In the genomic region with DNA sequence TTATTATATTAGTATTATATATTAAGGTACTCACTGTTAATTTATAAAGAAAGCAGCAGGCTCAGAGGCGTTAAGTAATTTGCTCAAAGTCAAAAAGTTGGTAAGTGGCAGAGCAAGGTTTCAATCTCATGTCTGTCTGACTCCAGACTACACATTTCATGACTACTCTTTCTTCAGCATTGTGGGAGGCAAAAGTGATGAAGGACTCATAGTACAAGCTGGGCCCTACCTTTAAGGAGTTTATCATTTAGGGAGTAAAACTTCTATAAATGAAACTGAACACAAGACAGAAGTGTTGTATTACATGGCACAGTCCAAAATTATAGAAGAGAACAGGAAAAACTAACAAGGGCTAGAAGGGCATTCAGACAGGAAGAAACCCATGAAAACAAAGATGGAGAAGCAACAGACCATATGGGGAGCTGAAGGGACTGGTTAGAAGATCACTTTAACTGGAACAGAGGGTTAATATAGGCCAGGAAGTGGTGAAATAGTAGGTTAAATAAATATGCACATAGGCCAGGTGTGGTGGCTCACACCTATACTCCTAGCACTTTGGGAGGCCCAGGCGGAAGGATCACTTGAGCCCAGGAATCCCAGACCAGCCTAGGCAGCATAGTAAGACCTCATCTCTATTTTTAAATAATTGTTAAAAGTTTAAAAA, we compare ENCODE assay signal across 13 cellular contexts. TPM values are rescaled to one million over a fixed set of nuclear protein-coding genes. Genes with fewer than 3 reads are reported as not detected.
DNase-seq lines count a peak whose midpoint lies in the region; ATAC-seq and TF ChIP-seq lines count a peak whose summit lies in the region.
"Had no signal": no experiment of that assay in that cellular context is flagged by ENCODE, and none has a peak within 500 bp of the region (broad histone marks: within the 10 kb centered on the region; RNA-seq: fewer than 3 reads in every experiment).

No MANE protein-coding gene starts in this region.

- H3K36me3 ChIP-seq in psoas muscle (ENCODE audit: insufficient read depth in 1 of 2, low read depth in 1 of 2) = no peaks in the 10 kb centered on the region
- H3K36me3 ChIP-seq in aorta (ENCODE audit: control insufficient read depth in 1 of 2, insufficient read depth in 2 of 2, low read length in 1 of 2) = peaks cover 0 to 3% of the 10 kb centered on the region in 2 donors
- H3K36me3 ChIP-seq: breast epithelium, spleen had no signal

- H3K27me3 ChIP-seq in right cardiac atrium (ENCODE audit: control insufficient read depth, insufficient read depth) = no peaks in the 10 kb centered on the region
- H3K27me3 ChIP-seq in psoas muscle (ENCODE audit: insufficient read depth in 3 of 3, low read length in 2 of 3) = no peaks in the 10 kb centered on the region
- H3K27me3 ChIP-seq in aorta (ENCODE audit: control insufficient read depth in 1 of 2, insufficient read depth in 2 of 2, low read length in 1 of 2) = no peaks in the 10 kb centered on the region
- H3K27me3 ChIP-seq: breast epithelium had no signal

- no peak for ATAC-seq in right cardiac atrium
- ATAC-seq in left cardiac atrium = no peak
- no peak for ATAC-seq in psoas muscle
- no peak for ATAC-seq in aorta (ENCODE audit: low FRiP score)
- ATAC-seq in GM18873 (IDR thresholded peaks at IDR 0.05; ENCODE audit: low FRiP score, unreplicated experiment) = no peak
- no peak for ATAC-seq in GM21529 (IDR thresholded peaks at IDR 0.05; ENCODE audit: unreplicated experiment)
- ATAC-seq: CD8-positive, alpha-beta T cell had no signal

- H3K4me1 ChIP-seq in right cardiac atrium (ENCODE audit: control insufficient read depth, insufficient read depth, low read length) (peaks cover 19% of the 10 kb centered on the region), psoas muscle (peaks cover 89% of the 10 kb centered on the region), aorta (ENCODE audit: control insufficient read depth in 1 of 2, insufficient read depth in 2 of 2, low read length in 2 of 2) (peaks cover 15 to 29% of the 10 kb centered on the region in 2 donors)
- H3K4me1 ChIP-seq: breast epithelium had no signal

- H3K4me3 ChIP-seq in right cardiac atrium (ENCODE audit: low read length) (no peak overlapping the region), psoas muscle (peak overlapping the region; percentile 23), aorta (ENCODE audit: low read length in 2 of 2) (no peak overlapping the region)
- H3K4me3 ChIP-seq: breast epithelium, spleen had no signal

- intact Hi-C loops in right cardiac atrium (cut with DNase I) = no loop called here
- intact Hi-C loops in left cardiac atrium (cut with DNase I) = no loop called here
- intact Hi-C loops in psoas muscle (cut with DNase I) = no loop called here
- intact Hi-C loops in aorta (cut with DNase I) = no loop called here

- DNase-seq in right cardiac atrium = no peak
- no peak for DNase-seq in left cardiac atrium
- no peak for DNase-seq in psoas muscle
- DNase-seq in aorta = no peak
- DNase-seq in NCI-H748 treated with DMSO at 0.1 percent for 48 hours (lab: John Stamatoyannopoulos, UW) = no peak
- DNase-seq: CD8-positive, alpha-beta T cell; HCEC 1CT; spleen; SW 1271 had no signal

- H3K27ac ChIP-seq in right cardiac atrium (ENCODE audit: low read length) (peak overlapping the region; percentile 72), cingulate gyrus (ENCODE audit: low read depth, low read length) (peak overlapping the region; percentile 83), psoas muscle (peak overlapping the region; percentile 97), aorta (ENCODE audit: low read depth in 1 of 2, low read length in 2 of 2) (peak overlapping the region; percentile 89 to 95)

- no peak for TF ChIP-seq CTCF in psoas muscle (IDR thresholded peaks at IDR 0.05)

- H3K9me3 ChIP-seq in right cardiac atrium (ENCODE audit: control insufficient read depth, low read length) (no peaks in the 10 kb centered on the region), psoas muscle (no peaks in the 10 kb centered on the region), aorta (ENCODE audit: control insufficient read depth, low read length) (no peaks in the 10 kb centered on the region)
- H3K9me3 ChIP-seq: breast epithelium, spleen had no signal

- 95% methylated on average over 2 of the region's 2 CpGs for WGBS in right cardiac atrium
- WGBS in psoas muscle, 3 donors = 83 to 96% (median 95%) methylated on average over 2 of the region's 2 CpGs
- 87% methylated on average over 2 of the region's 2 CpGs for WGBS in aorta, 2 donors

RNA-seq across cellular contexts. Expression of a gene that starts 11.5 kb away (rescaled TPM):
- 100 to 1,000 TPM; 119 to 170 (median 138) TPM for total RNA-seq in right cardiac atrium
- polyA plus RNA-seq in right cardiac atrium = 57.6 TPM
- 100 to 1,000 TPM; 139 to 157 TPM for total RNA-seq in left cardiac atrium
- 100 to 1,000 TPM; 123 to 363 (median 207) TPM for total RNA-seq in psoas muscle
- 100 to 1,000 TPM in 1 of 3 donors, 10 to 100 TPM in 2; 15.8 to 131 (median 81.9) TPM for polyA plus RNA-seq in psoas muscle
- 100 to 1,000 TPM; 119 to 310 TPM for total RNA-seq in aorta
- polyA plus RNA-seq in aorta = 10 to 100 TPM; 47.3 to 74.6 TPM

RNA-seq across cellular contexts. Expression of a gene that starts 40.1 kb away (rescaled TPM):
- 10 to 100 TPM; 49.1 to 60.2 (median 55.9) TPM for total RNA-seq in right cardiac atrium
- polyA plus RNA-seq in right cardiac atrium = 49.8 TPM
- total RNA-seq in left cardiac atrium = 10 to 100 TPM; 41.5 to 62.8 TPM
- total RNA-seq in psoas muscle = 100 to 1,000 TPM in 1 of 4 donors, 10 to 100 TPM in 3; 58.1 to 123 (median 94.6) TPM
- polyA plus RNA-seq in psoas muscle = 100 to 1,000 TPM in 2 of 3 donors, 10 to 100 TPM in 1; 90.6 to 213 (median 146) TPM
- 10 to 100 TPM; 37.4 to 49.9 TPM for total RNA-seq in aorta
- 10 to 100 TPM; 39.1 to 57.1 TPM for polyA plus RNA-seq in aorta
